ENCODE assay signal across 37 cellular contexts in genomic region chr10:118139321-118139720, GRCh38.
A peak's percentile ranks its signal among the peaks of the same experiment; 100 is the strongest.
DNase-seq lines count a peak whose midpoint lies in the region; ATAC-seq and TF ChIP-seq lines count a peak whose summit lies in the region.
"Had no signal": no experiment of that assay in that cellular context is flagged by ENCODE, and none has a peak within 500 bp of the region (broad histone marks: within the 10 kb centered on the region; RNA-seq: fewer than 3 reads in every experiment).

No MANE protein-coding gene starts in this region.

- BruUV-seq in mammary epithelial cell (replicated peaks; lab: Mats Ljungman, UMichigan) (no TSS peak), MCF 10A (replicated peaks; lab: Mats Ljungman, UMichigan) (no TSS peak)

- no peaks in the 10 kb centered on the region for H3K9me3 ChIP-seq in mammary epithelial cell (replicated peaks; ENCODE audit: insufficient read depth, low read length)
- H3K9me3 ChIP-seq: ascending aorta, esophagus squamous epithelium, gastroesophageal sphincter, testis had no signal

- intact Hi-C loops in mammary epithelial cell (cut with micrococcal nuclease): no loop called here
- intact Hi-C loops in MCF 10A (cut with micrococcal nuclease): no loop called here

- H3K79me2 ChIP-seq in mammary epithelial cell (ENCODE audit: insufficient read depth, low read length): no peaks in the 10 kb centered on the region
- H3K79me2 ChIP-seq: hepatocyte, parathyroid adenoma had no signal

- POLR2A ChIA-PET in MCF 10A (lab: Yijun Ruan, JAX) (no interaction called here), RWPE1 (lab: Yijun Ruan, JAX; ENCODE audit: low non-redundant PET) (no interaction called here)

- H3K27ac Mint-ChIP-seq in MCF 10A (ENCODE audit: low read depth, unreplicated experiment): no peak overlapping the region
- H3K27ac Mint-ChIP-seq: CD8-positive, alpha-beta T cell; endodermal cell; T-helper 1 cell treated with Interleukin-12 subunit alpha and Interleukin-12 subunit beta and Interleukin-4 antibody, amounts not matched to agents 30 μg/mL and 1 μg/mL, for 36 hours had no signal

- H3K27me3 Mint-ChIP-seq in MCF 10A (ENCODE audit: insufficient read depth, unreplicated experiment): no peaks in the 10 kb centered on the region

- peak; percentile 19 for DNase-seq in mammary epithelial cell
- DNase-seq in MCF 10A (ENCODE audit: unreplicated experiment): no peak
- peak; percentile 12 for DNase-seq in RWPE1 (ENCODE audit: low spot score)
- peak; percentile 11 to 49 for DNase-seq in foreskin keratinocyte
- DNase-seq in T-helper 9 cell: no peak
- no peak for DNase-seq in HCEC 1CT
- no peak for DNase-seq in NCI-H1048 (lab: John Stamatoyannopoulos, UW)
- DNase-seq: 8988T; activated CD4-positive, alpha-beta T cell treated with anti-CD3 and anti-CD28 coated beads, Interleukin-2, amount 50 U/mL, for 4 hours; activated T-cell treated with anti-CD3 and anti-CD28 coated beads, Interleukin-2, amount 50 U/mL, for 48 hours; CD8-positive, alpha-beta T cell; central memory CD4-positive, alpha-beta T cell; dermis blood vessel endothelial cell; DMS 273 treated with DMSO at 0.1 percent for 48 hours; endodermal cell; esophagus squamous epithelium; GOT3; mesendoderm; NCI-H1105; NCI-H187 treated with DMSO at 0.1 percent for 48 hours; NCI-H2171; NCI-H510A; RPMI8226; stimulated activated CD4-positive, alpha-beta T cell treated with anti-CD3 and anti-CD28 coated beads, Interleukin-1b, Interleukin-23, amount 100 ng/mL, for 48 hours; stimulated activated naive CD8-positive, alpha-beta T cell treated with anti-CD3 and anti-CD28 coated beads, Interleukin-15, Interleukin-2, amounts not matched to agents 100 U/mL and 50 U/mL, for 24 hours; testis had no signal

- no peak overlapping the region for H3K4me2 ChIP-seq in mammary epithelial cell (ENCODE audit: insufficient read depth, low read depth, low read length)
- H3K4me2 ChIP-seq: hepatocyte, smooth muscle cell had no signal

- H4K20me1 ChIP-seq in mammary epithelial cell (ENCODE audit: insufficient read depth, low read length): no peaks in the 10 kb centered on the region

- no peak overlapping the region for H3K4me3 Mint-ChIP-seq in MCF 10A (ENCODE audit: unreplicated experiment)
- H3K4me3 Mint-ChIP-seq: CD8-positive, alpha-beta T cell; endodermal cell; neural crest cell; T-helper 1 cell treated with Interleukin-12 subunit alpha and Interleukin-12 subunit beta and Interleukin-4 antibody, amounts not matched to agents 30 μg/mL and 1 μg/mL, for 36 hours had no signal

- H3K9ac ChIP-seq in mammary epithelial cell (ENCODE audit: insufficient read depth, low read length): no peak overlapping the region
- H3K9ac ChIP-seq: parathyroid adenoma had no signal

- no peaks in the 10 kb centered on the region for H3K36me3 ChIP-seq in mammary epithelial cell (ENCODE audit: insufficient read depth, low read length)
- H3K36me3 ChIP-seq: ascending aorta, esophagus squamous epithelium, gastroesophageal sphincter had no signal

- H3K27ac ChIP-seq in mammary epithelial cell (ENCODE audit: insufficient read depth, low read depth, low read length) (no peak overlapping the region), RWPE1 (no peak overlapping the region), foreskin keratinocyte (no peak overlapping the region)
- H3K27ac ChIP-seq: ascending aorta, esophagus squamous epithelium, gastroesophageal sphincter, hepatocyte, parathyroid adenoma, testis had no signal

- peak; percentile 91 for ATAC-seq in foreskin keratinocyte
- no peak for ATAC-seq in GM19463 (IDR thresholded peaks at IDR 0.05; ENCODE audit: unreplicated experiment)
- ATAC-seq: CD8-positive, alpha-beta T cell; gastroesophageal sphincter; K562; left lobe of liver; SK-N-SH treated with all-trans-retinoic acid at 6 μM for 48 hours; stimulated activated naive CD8-positive, alpha-beta T cell treated with anti-CD3 and anti-CD28 coated beads, Interleukin-15, Interleukin-2, amounts not matched to agents 100 U/mL and 50 U/mL, for 24 hours had no signal

- dilution Hi-C loops in mammary epithelial cell (cut with HindIII; ENCODE audit: low sequenced_read_pairs): no loop called here

- CTCF ChIA-PET in mammary epithelial cell (lab: Charles Lee; ENCODE audit: low non-redundant PET) (no interaction called here), MCF 10A (lab: Yijun Ruan, JAX) (no interaction called here), RWPE1 (lab: Yijun Ruan, JAX) (no interaction called here)

- H3K4me1 ChIP-seq in mammary epithelial cell (ENCODE audit: insufficient read depth, low read length) (peaks cover 3% of the 10 kb centered on the region), foreskin keratinocyte (peaks cover 7% of the 10 kb centered on the region)
- H3K4me1 ChIP-seq: ascending aorta, esophagus squamous epithelium, gastroesophageal sphincter, parathyroid adenoma, testis had no signal

- in situ Hi-C loops in mammary epithelial cell (cut with MboI; ENCODE audit: low sequenced_read_pairs in 2 of 2): no loop called here

- no peaks in the 10 kb centered on the region for H3K27me3 ChIP-seq in mammary epithelial cell (ENCODE audit: insufficient read depth, low read length)
- H3K27me3 ChIP-seq in foreskin keratinocyte: no peaks in the 10 kb centered on the region
- H3K27me3 ChIP-seq: ascending aorta, esophagus squamous epithelium, gastroesophageal sphincter, hepatocyte, testis had no signal

- no peak overlapping the region for H3K4me3 ChIP-seq in mammary epithelial cell (replicated peaks in 1 of 3; ENCODE audit: insufficient read depth in 1 of 3, low read depth in 2 of 3, low read length in 3 of 3)
- H3K4me3 ChIP-seq: ascending aorta, esophagus squamous epithelium, gastroesophageal sphincter, hepatocyte, K562, smooth muscle cell, testis had no signal

- no peak overlapping the region for H2AFZ ChIP-seq in mammary epithelial cell (ENCODE audit: low read depth, low read length)
- H2AFZ ChIP-seq: hepatocyte, parathyroid adenoma had no signal

- TF ChIP-seq CTCF in mammary epithelial cell (conservative IDR thresholded peaks at IDR 0.05 in 1 of 2, IDR thresholded peaks at IDR 0.05 in 1 of 2; ENCODE audit: extremely low read depth in 1 of 2, insufficient read depth in 1 of 2, low read depth in 1 of 2, low read length in 2 of 2) (no peak), MCF 10A (IDR thresholded peaks at IDR 0.05; ENCODE audit: unreplicated experiment) (no peak), RWPE1 (conservative IDR thresholded peaks at IDR 0.05; ENCODE audit: low read depth) (no peak), foreskin keratinocyte (conservative IDR thresholded peaks at IDR 0.05) (no peak)

- H3K4me1 Mint-ChIP-seq in MCF 10A (ENCODE audit: insufficient read depth, unreplicated experiment): no peaks in the 10 kb centered on the region
- H3K4me1 Mint-ChIP-seq: endodermal cell, neural crest cell had no signal

- no peaks in the 10 kb centered on the region for H3K9me3 Mint-ChIP-seq in MCF 10A (ENCODE audit: unreplicated experiment)
- H3K9me3 Mint-ChIP-seq: endodermal cell; T-helper 1 cell treated with Interleukin-12 subunit alpha and Interleukin-12 subunit beta and Interleukin-4 antibody, amounts not matched to agents 30 μg/mL and 1 μg/mL, for 36 hours had no signal

- no peaks in the 10 kb centered on the region for H3K36me3 Mint-ChIP-seq in MCF 10A (ENCODE audit: insufficient read depth, unreplicated experiment)
- H3K36me3 Mint-ChIP-seq: CD8-positive, alpha-beta T cell had no signal

Comparison
In these comparisons a context has a peak if more than half of its experiments do, and no peak if none do; other contexts are left out.
1. DNase-seq: peak in mammary epithelial cell (single experiment), RWPE1 (single experiment) and foreskin keratinocyte (2 of 2); none in MCF 10A (single experiment), T-helper 9 cell (single experiment), HCEC 1CT (single experiment) and NCI-H1048 (single experiment).